In the genomic region with DNA sequence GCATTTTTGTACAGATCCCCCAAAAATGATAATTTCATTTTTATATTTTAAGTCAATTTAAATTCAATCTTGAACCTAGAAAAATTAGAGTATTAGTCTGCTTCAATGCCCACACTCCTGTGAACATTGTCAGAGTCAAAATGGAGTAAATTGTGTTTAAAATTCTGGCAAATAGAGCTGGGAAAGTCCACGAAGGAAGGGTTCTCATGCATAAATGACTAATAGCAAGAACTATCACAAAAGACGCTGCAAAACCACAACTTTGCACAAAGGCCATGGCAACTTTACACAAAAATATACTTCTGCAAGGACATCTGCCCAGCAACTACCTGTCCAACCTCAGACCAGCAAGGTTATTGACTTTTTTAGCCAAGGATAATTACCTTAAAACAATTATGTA, we compare ENCODE assay signal across 23 cellular contexts.
DNase-seq lines count a peak whose midpoint lies in the region; ATAC-seq, FAIRE-seq and TF ChIP-seq lines count a peak whose summit lies in the region.
"Had no signal": no experiment of that assay in that cellular context is flagged by ENCODE, and none has a peak within 500 bp of the region (broad histone marks: within the 10 kb centered on the region; RNA-seq: fewer than 3 reads in every experiment).

No MANE protein-coding gene starts in this region.

- H3K27ac ChIP-seq in astrocyte (ENCODE audit: low read depth, low read length) (no peak overlapping the region), left lung (no peak overlapping the region), neural progenitor cell (no peak overlapping the region)
- H3K27ac ChIP-seq: body of pancreas, epithelial cell of prostate, right lobe of liver had no signal

- no peaks in the 10 kb centered on the region for H3K27me3 ChIP-seq in astrocyte (ENCODE audit: insufficient read depth, low read length)
- no peaks in the 10 kb centered on the region for H3K27me3 ChIP-seq in left lung
- no peaks in the 10 kb centered on the region for H3K27me3 ChIP-seq in neural progenitor cell
- H3K27me3 ChIP-seq: body of pancreas, right lobe of liver had no signal

- intact Hi-C loops in left lung (cut with DNase I), result no loop called here

- peak; percentile 13 for DNase-seq in EL
- peak; percentile 80 for DNase-seq in astrocyte (ENCODE audit: low read depth)
- DNase-seq in HT-29 (ENCODE audit: low spot score), result no peak
- no peak for DNase-seq in UCSD-AML1 (lab: John Stamatoyannopoulos, UW; ENCODE audit: unreplicated experiment)
- DNase-seq in left lung, result no peak
- DNase-seq in neural progenitor cell (ENCODE audit: low spot score), result no peak
- DNase-seq: activated CD8-positive, alpha-beta memory T cell treated with anti-CD3 and anti-CD28 coated beads, Interleukin-2, amount 50 U/mL, for 4 hours; activated naive CD4-positive, alpha-beta T cell; body of pancreas; CD8-positive, alpha-beta memory T cell; DND-41; HCEC 1CT; NCI-H1930; NCI-H510A treated with DMSO at 0.1 percent for 48 hours; right lobe of liver; SHP77 treated with DMSO at 0.1 percent for 48 hours; stimulated activated CD4-positive, alpha-beta T cell treated with anti-CD3 and anti-CD28 coated beads, Interleukin-1b, Interleukin-23, amount 100 ng/mL, for 48 hours had no signal

- no peaks in the 10 kb centered on the region for H3K79me2 ChIP-seq in astrocyte (ENCODE audit: insufficient read depth, low read length)
- no peaks in the 10 kb centered on the region for H3K79me2 ChIP-seq in neural progenitor cell (ENCODE audit: low read depth)

- H3K36me3 ChIP-seq in astrocyte (ENCODE audit: insufficient read depth, low read length), result no peaks in the 10 kb centered on the region
- no peaks in the 10 kb centered on the region for H3K36me3 ChIP-seq in left lung
- no peaks in the 10 kb centered on the region for H3K36me3 ChIP-seq in neural progenitor cell
- H3K36me3 ChIP-seq: right lobe of liver had no signal

- H3K36me3 Mint-ChIP-seq in astrocyte (ENCODE audit: low read depth, unreplicated experiment), result no peaks in the 10 kb centered on the region
- H3K36me3 Mint-ChIP-seq in neural progenitor cell, result peaks cover 1% of the 10 kb centered on the region
- H3K36me3 Mint-ChIP-seq: IgD-negative memory B cell had no signal

- ATAC-seq in GM18868 (IDR thresholded peaks at IDR 0.05; ENCODE audit: unreplicated experiment), result peak; percentile 30
- ATAC-seq in HG02938 (IDR thresholded peaks at IDR 0.05; ENCODE audit: unreplicated experiment), result peak; percentile 44
- no peak for ATAC-seq in left lung
- ATAC-seq: activated CD4-positive, CD25-positive, alpha-beta regulatory T cell treated with anti-CD3 and anti-CD28 coated beads, Interleukin-2, amount 50 U/mL, for 24 hours; body of pancreas; right lobe of liver had no signal

- H3K4me3 ChIP-seq in astrocyte (ENCODE audit: insufficient read depth, low read depth, low read length) (no peak overlapping the region), left lung (no peak overlapping the region), neural progenitor cell (no peak overlapping the region)
- H3K4me3 ChIP-seq: body of pancreas, right lobe of liver had no signal

- no peaks in the 10 kb centered on the region for H3F3A ChIP-seq in neural progenitor cell (ENCODE audit: low read depth)

- H4K20me1 ChIP-seq in astrocyte (ENCODE audit: insufficient read depth, low read length) (no peaks in the 10 kb centered on the region), neural progenitor cell (ENCODE audit: low read depth) (no peaks in the 10 kb centered on the region)

- H3K27me3 Mint-ChIP-seq in astrocyte (ENCODE audit: low read depth, unreplicated experiment) (no peaks in the 10 kb centered on the region), neural progenitor cell (ENCODE audit: insufficient read depth, low read depth) (no peaks in the 10 kb centered on the region)
- H3K27me3 Mint-ChIP-seq: dendritic cell treated with granulocyte-macrophage colony-stimulating factor and Interleukin-4, amounts not matched to agents 40 ng/mL and 50 ng/mL, for 4 days; IgD-negative memory B cell had no signal

- H3K9me3 ChIP-seq in astrocyte (ENCODE audit: insufficient read depth, low read depth, low read length) (no peaks in the 10 kb centered on the region), left lung (peaks cover 0 to 6% of the 10 kb centered on the region in 2 donors), neural progenitor cell (ENCODE audit: low read depth) (no peaks in the 10 kb centered on the region)
- H3K9me3 ChIP-seq: body of pancreas, right lobe of liver had no signal

- TF ChIP-seq CTCF in astrocyte (IDR thresholded peaks at IDR 0.05; ENCODE audit: insufficient read depth, low read depth, low read length) (no peak), left lung (IDR thresholded peaks at IDR 0.05) (no peak), neural progenitor cell (IDR thresholded peaks at IDR 0.05) (no peak)

- no peak overlapping the region for H3K4me2 ChIP-seq in astrocyte (ENCODE audit: low read length)
- H3K4me2 ChIP-seq in neural progenitor cell, result no peak overlapping the region

- no peak overlapping the region for H3K27ac Mint-ChIP-seq in astrocyte (ENCODE audit: unreplicated experiment)
- no peak overlapping the region for H3K27ac Mint-ChIP-seq in neural progenitor cell
- H3K27ac Mint-ChIP-seq: CD8-positive, alpha-beta memory T cell; dendritic cell treated with granulocyte-macrophage colony-stimulating factor and Interleukin-4, amounts not matched to agents 40 ng/mL and 50 ng/mL, for 4 days; IgD-negative memory B cell had no signal

- no peak for FAIRE-seq in astrocyte (lab: Jason Lieb, UNC)

- H3K4me1 Mint-ChIP-seq in astrocyte (ENCODE audit: low read depth, unreplicated experiment), result peaks cover 16% of the 10 kb centered on the region
- H3K4me1 Mint-ChIP-seq in neural progenitor cell, result peaks cover 12% of the 10 kb centered on the region
- H3K4me1 Mint-ChIP-seq: IgD-negative memory B cell had no signal

- H2AFZ ChIP-seq in astrocyte (ENCODE audit: low read depth, low read length) (no peak overlapping the region), neural progenitor cell (replicated peaks) (no peak overlapping the region)

- H3K4me3 Mint-ChIP-seq in astrocyte (ENCODE audit: unreplicated experiment), result no peak overlapping the region
- no peak overlapping the region for H3K4me3 Mint-ChIP-seq in neural progenitor cell
- H3K4me3 Mint-ChIP-seq: CD8-positive, alpha-beta memory T cell; dendritic cell treated with granulocyte-macrophage colony-stimulating factor and Interleukin-4, amounts not matched to agents 40 ng/mL and 50 ng/mL, for 4 days; IgD-negative memory B cell had no signal

- H3K4me1 ChIP-seq in astrocyte (ENCODE audit: insufficient read depth, low read length), result peaks cover 11% of the 10 kb centered on the region
- no peaks in the 10 kb centered on the region for H3K4me1 ChIP-seq in left lung
- H3K4me1 ChIP-seq in neural progenitor cell, result peaks cover 9% of the 10 kb centered on the region
- H3K4me1 ChIP-seq: body of pancreas, right lobe of liver had no signal

- H3K9ac ChIP-seq in astrocyte (ENCODE audit: low read length), result no peak overlapping the region
- no peak overlapping the region for H3K9ac ChIP-seq in neural progenitor cell

- no peaks in the 10 kb centered on the region for H3K9me3 Mint-ChIP-seq in astrocyte (ENCODE audit: unreplicated experiment)
- peaks cover 10% of the 10 kb centered on the region for H3K9me3 Mint-ChIP-seq in neural progenitor cell
- H3K9me3 Mint-ChIP-seq: dendritic cell treated with granulocyte-macrophage colony-stimulating factor and Interleukin-4, amounts not matched to agents 40 ng/mL and 50 ng/mL, for 4 days had no signal

Comparison
In these comparisons a context has a peak if more than half of its experiments do, and no peak if none do; other contexts are left out.
1. DNase-seq: peak in EL (single experiment) and astrocyte (single experiment); none in HT-29 (single experiment), UCSD-AML1 (single experiment), left lung (0 of 2) and neural progenitor cell (single experiment).